20 cellular contexts compared by ENCODE assay signal in the genomic region with DNA sequence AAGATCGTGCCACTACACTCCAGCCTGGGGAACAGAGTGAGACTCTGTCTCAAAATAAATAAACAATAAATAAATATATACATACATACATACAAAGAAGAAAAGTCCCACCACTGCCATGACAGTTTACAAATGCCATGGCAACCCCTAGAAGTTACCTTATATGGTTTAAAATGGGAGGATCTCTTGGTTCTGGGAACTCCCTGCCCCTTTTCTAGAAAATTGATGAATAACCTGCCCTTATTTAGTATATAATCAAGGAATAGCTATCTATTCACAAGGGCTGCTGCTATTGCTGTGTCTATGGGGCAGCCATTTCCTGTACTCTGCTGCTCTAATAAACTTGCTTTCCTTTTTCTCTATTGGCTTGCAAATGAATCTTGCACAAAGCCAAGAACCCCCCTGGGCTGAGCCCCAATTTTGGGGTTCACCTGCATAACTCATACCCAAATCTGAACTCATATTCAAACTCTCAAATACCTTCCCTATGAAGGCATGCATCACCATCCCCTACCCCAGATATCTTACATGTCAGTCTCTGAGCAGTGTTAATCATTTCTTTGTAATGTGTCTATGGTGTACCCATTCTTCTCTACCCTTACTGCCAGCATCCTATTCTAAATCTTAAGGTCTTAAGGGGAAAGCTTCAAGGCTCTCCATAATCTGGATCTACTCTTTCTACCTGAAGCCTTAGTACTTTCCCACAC. TPM values are rescaled to one million over a fixed set of nuclear protein-coding genes. Genes with fewer than 3 reads are reported as not detected.
A peak's percentile ranks its signal among the peaks of the same experiment; 100 is the strongest.
DNase-seq lines count a peak whose midpoint lies in the region; ATAC-seq and TF ChIP-seq lines count a peak whose summit lies in the region.
"Had no signal": no experiment of that assay in that cellular context is flagged by ENCODE, and none has a peak within 500 bp of the region (broad histone marks: within the 10 kb centered on the region; RNA-seq: fewer than 3 reads in every experiment).

No MANE protein-coding gene starts in this region.

- H3K4me3 Mint-ChIP-seq in T-helper 2 cell treated with Interferon-gamma antibody and Interleukin-4, amounts not matched to agents 5 μg/mL and 100 μg/mL, for 36 hours, result peak overlapping the region; percentile 74
- H3K4me3 Mint-ChIP-seq in activated naive CD8-positive, alpha-beta T cell, result peak overlapping the region; percentile 14
- H3K4me3 Mint-ChIP-seq in natural killer cell, result peak overlapping the region; percentile 13

- POLR2A ChIA-PET in OCI-LY7 (lab: Charles Lee), result interaction anchor here (0.6 to 1.9 kb wide), 5 partner anchors 10 to 909 kb away, joined by 3 to 9 read pairs (median 3); a partner anchor contains a TSS

- peak overlapping the region; percentile 76 for H3K27ac Mint-ChIP-seq in T-helper 2 cell treated with Interferon-gamma antibody and Interleukin-4, amounts not matched to agents 5 μg/mL and 100 μg/mL, for 36 hours
- H3K27ac Mint-ChIP-seq in activated naive CD8-positive, alpha-beta T cell, result peak overlapping the region; percentile 46
- peak overlapping the region; percentile 71 to 74 for H3K27ac Mint-ChIP-seq in natural killer cell

- peak overlapping the region; percentile 1 for H3K27ac ChIP-seq in OCI-LY7 (ENCODE audit: low read depth, low read length, poor library complexity, severe bottlenecking)
- H3K27ac ChIP-seq: colonic mucosa, psoas muscle, stomach, VCaP had no signal

- intact Hi-C loops in OCI-LY7 (cut with micrococcal nuclease; ENCODE audit: unreplicated experiment) (no loop called here), natural killer cell (cut with micrococcal nuclease) (no loop called here)

- BruUV-seq in OCI-LY7 (replicated peaks; lab: Mats Ljungman, UMichigan), result no TSS peak

- peaks cover 42% of the 10 kb centered on the region for H3K4me1 ChIP-seq in OCI-LY7 (ENCODE audit: insufficient read depth, low read length, poor library complexity, severe bottlenecking)
- H3K4me1 ChIP-seq: colonic mucosa, psoas muscle had no signal

- H3K36me3 Mint-ChIP-seq in T-helper 2 cell treated with Interferon-gamma antibody and Interleukin-4, amounts not matched to agents 5 μg/mL and 100 μg/mL, for 36 hours (ENCODE audit: low read depth), result peaks cover 60% of the 10 kb centered on the region
- peaks cover 16% of the 10 kb centered on the region for H3K36me3 Mint-ChIP-seq in activated naive CD8-positive, alpha-beta T cell
- H3K36me3 Mint-ChIP-seq in natural killer cell, result no peaks in the 10 kb centered on the region

- TF ChIP-seq CTCF in OCI-LY7 (conservative IDR thresholded peaks at IDR 0.05; ENCODE audit: low read length) (no peak), natural killer cell (IDR thresholded peaks at IDR 0.05) (no peak)

- H3K36me3 ChIP-seq in OCI-LY7 (ENCODE audit: insufficient read depth, low read length), result peaks cover 93% of the 10 kb centered on the region
- H3K36me3 ChIP-seq: colonic mucosa had no signal

- H3K4me3 ChIP-seq in OCI-LY7 (ENCODE audit: low read depth, low read length, poor library complexity, severe bottlenecking), result no peak overlapping the region
- H3K4me3 ChIP-seq: colonic mucosa, psoas muscle, spleen, stomach had no signal

- peak overlapping the region; percentile 23; the same call in 1 of the 2 replicates for H3K4me2 ChIP-seq in OCI-LY7 (ENCODE audit: low read length)

- H3K9me3 ChIP-seq in OCI-LY7 (ENCODE audit: low read length), result no peaks in the 10 kb centered on the region
- H3K9me3 ChIP-seq: colonic mucosa, psoas muscle, spleen, stomach had no signal

- ATAC-seq in natural killer cell (peak in 2 of 3 donors; percentile 21 to 36), HG03521 (IDR thresholded peaks at IDR 0.05; ENCODE audit: unreplicated experiment) (no peak), GM21825 (IDR thresholded peaks at IDR 0.05; ENCODE audit: unreplicated experiment) (no peak), HG02759 (IDR thresholded peaks at IDR 0.05; ENCODE audit: unreplicated experiment) (no peak)
- ATAC-seq: PC-3, psoas muscle had no signal

- CTCF ChIA-PET in OCI-LY7 (lab: Charles Lee; ENCODE audit: unreplicated experiment), result no interaction called here

- H2AFZ ChIP-seq in OCI-LY7 (ENCODE audit: low read length), result no peak overlapping the region

- no peaks in the 10 kb centered on the region for H3K9me3 Mint-ChIP-seq in T-helper 2 cell treated with Interferon-gamma antibody and Interleukin-4, amounts not matched to agents 5 μg/mL and 100 μg/mL, for 36 hours
- no peaks in the 10 kb centered on the region for H3K9me3 Mint-ChIP-seq in activated naive CD8-positive, alpha-beta T cell (ENCODE audit: low read depth)
- no peaks in the 10 kb centered on the region for H3K9me3 Mint-ChIP-seq in natural killer cell

- no peaks in the 10 kb centered on the region for H3K9me2 ChIP-seq in OCI-LY7 (ENCODE audit: insufficient read depth, low read length)

- no peak for DNase-seq in T-helper 2 cell treated with Interferon-gamma antibody and Interleukin-4, amounts not matched to agents 5 μg/mL and 100 μg/mL, for 36 hours (ENCODE audit: low spot score)
- DNase-seq in T-helper 2 cell (no peak), OCI-LY7 (ENCODE audit: low spot score) (no peak), natural killer cell (no peak)
- DNase-seq: 8988T, aorta, C1 segment of cervical spinal cord, colonic mucosa, DMS79, NCI-H2029, NCI-H526 treated with DMSO at 0.1 percent for 48 hours, PC-3, psoas muscle, spleen, stomach had no signal

- H3K4me1 Mint-ChIP-seq in T-helper 2 cell treated with Interferon-gamma antibody and Interleukin-4, amounts not matched to agents 5 μg/mL and 100 μg/mL, for 36 hours (ENCODE audit: low read depth), result peaks cover 39% of the 10 kb centered on the region
- H3K4me1 Mint-ChIP-seq in activated naive CD8-positive, alpha-beta T cell (ENCODE audit: low read depth), result peaks cover 57% of the 10 kb centered on the region
- peaks cover 45 to 56% of the 10 kb centered on the region in 2 donors for H3K4me1 Mint-ChIP-seq in natural killer cell

- no peaks in the 10 kb centered on the region; the same call in 1 of the 2 replicates for H4K20me1 ChIP-seq in OCI-LY7 (ENCODE audit: insufficient read depth, low read length)

- no peaks in the 10 kb centered on the region for H3K27me3 Mint-ChIP-seq in T-helper 2 cell treated with Interferon-gamma antibody and Interleukin-4, amounts not matched to agents 5 μg/mL and 100 μg/mL, for 36 hours (ENCODE audit: low read depth)
- no peaks in the 10 kb centered on the region for H3K27me3 Mint-ChIP-seq in activated naive CD8-positive, alpha-beta T cell
- H3K27me3 Mint-ChIP-seq in natural killer cell (ENCODE audit: low read depth in 2 of 2), result no peaks in the 10 kb centered on the region

- peaks cover 93% of the 10 kb centered on the region for H3K79me2 ChIP-seq in OCI-LY7 (ENCODE audit: insufficient read depth, low read depth, low read length)

RNA-seq across cellular contexts. Expression of a gene that starts 9.0 kb away (rescaled TPM):
- 44.9 and 46.0 TPM in 2 replicates for total RNA-seq in OCI-LY7 (2014; rRNA removed; shearing (Covaris generic))
- total RNA-seq in OCI-LY7 (2022) (78.0 and 80.0 TPM in 2 replicates), natural killer cell (100 to 1,000 TPM; 127 to 147 (median 146) TPM)

RNA-seq across cellular contexts. Expression of a gene that starts 11.4 kb away (rescaled TPM):
- total RNA-seq in OCI-LY7 (2014; rRNA removed; shearing (Covaris generic)), result 41.6 and 41.8 TPM in 2 replicates
- total RNA-seq in OCI-LY7 (2022) (56.8 and 60.8 TPM in 2 replicates), natural killer cell (10 to 100 TPM; 38.1 to 42.8 (median 39.8) TPM)

Comparison
In these comparisons a context has a peak if more than half of its experiments do, and no peak if none do; other contexts are left out.
1. H3K4me3 Mint-ChIP-seq: peak in every context shown above with its lines; median percentile 74 in T-helper 2 cell treated with Interferon-gamma antibody and Interleukin-4, amounts not matched to agents 5 μg/mL and 100 μg/mL, for 36 hours; 14 in activated naive CD8-positive, alpha-beta T cell; 13 in natural killer cell.
2. ATAC-seq: peak in natural killer cell (2 of 3); none in HG03521 (single experiment), GM21825 (single experiment) and HG02759 (single experiment).
3. Peak in every context shown above with its lines, with median percentiles within 50 percentile points of each other: H3K27ac Mint-ChIP-seq.